11 cellular contexts compared by ENCODE assay signal in the genomic region with DNA sequence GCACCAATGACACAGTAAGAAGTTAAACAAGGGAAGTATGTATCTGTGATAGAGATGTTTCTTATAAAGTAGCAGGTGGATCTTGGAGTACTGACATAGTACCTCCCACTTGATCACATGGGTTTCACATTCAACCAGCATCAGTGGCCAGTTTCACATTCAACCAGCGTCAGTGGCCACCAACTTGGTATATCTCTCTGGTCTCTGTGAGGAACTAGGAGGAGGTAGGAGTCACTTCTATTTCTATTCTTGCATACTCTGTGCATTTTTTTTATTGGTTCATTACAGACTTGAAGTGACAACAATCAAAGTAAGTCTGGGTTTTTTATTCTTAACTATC.
DNase-seq lines count a peak whose midpoint lies in the region; ATAC-seq lines count a peak whose summit lies in the region.
"Had no signal": no experiment of that assay in that cellular context is flagged by ENCODE, and none has a peak within 500 bp of the region (broad histone marks: within the 10 kb centered on the region; RNA-seq: fewer than 3 reads in every experiment).

No MANE protein-coding gene starts in this region.

- peak; percentile 97 for ATAC-seq in GM18873 (IDR thresholded peaks at IDR 0.05; ENCODE audit: low FRiP score, unreplicated experiment)
- peak; percentile 99 for ATAC-seq in GM21717 (IDR thresholded peaks at IDR 0.05; ENCODE audit: unreplicated experiment)
- ATAC-seq in HG03439 (IDR thresholded peaks at IDR 0.05; ENCODE audit: unreplicated experiment), result peak; percentile 100
- peak; percentile 17 for ATAC-seq in left lobe of liver
- ATAC-seq: gastroesophageal sphincter had no signal

- H3K4me3 Mint-ChIP-seq in activated CD4-positive, alpha-beta T cell treated with anti-CD3 and anti-CD28 coated beads, Interleukin-2, amount 10 ng/mL, durations not matched to agents 7 days and 5 days, result no peak overlapping the region
- H3K4me3 Mint-ChIP-seq: naive thymus-derived CD4-positive, alpha-beta T cell had no signal

- peaks cover 8% of the 10 kb centered on the region for H3K4me1 Mint-ChIP-seq in activated CD4-positive, alpha-beta T cell treated with anti-CD3 and anti-CD28 coated beads, Interleukin-2, amount 10 ng/mL, durations not matched to agents 7 days and 5 days

- H3K9me3 Mint-ChIP-seq in activated CD4-positive, alpha-beta T cell treated with anti-CD3 and anti-CD28 coated beads, Interleukin-2, amount 10 ng/mL, durations not matched to agents 7 days and 5 days, result no peaks in the 10 kb centered on the region
- H3K9me3 Mint-ChIP-seq: naive thymus-derived CD4-positive, alpha-beta T cell had no signal

- H3K27me3 Mint-ChIP-seq in activated CD4-positive, alpha-beta T cell treated with anti-CD3 and anti-CD28 coated beads, Interleukin-2, amount 10 ng/mL, durations not matched to agents 7 days and 5 days, result no peaks in the 10 kb centered on the region
- H3K27me3 Mint-ChIP-seq: naive thymus-derived CD4-positive, alpha-beta T cell had no signal

- DNase-seq in left lobe of liver (ENCODE audit: low spot score) (no peak), cerebellar cortex (ENCODE audit: low spot score) (no peak), COLO668 (lab: John Stamatoyannopoulos, UW; ENCODE audit: unreplicated experiment) (no peak), D341Med (ENCODE audit: low spot score) (no peak)
- no peak for DNase-seq in activated CD4-positive, alpha-beta T cell treated with anti-CD3 and anti-CD28 coated beads, Interleukin-2, amount 10 ng/mL, durations not matched to agents 7 days and 5 days
- DNase-seq: adrenal gland had no signal

- H3K27ac Mint-ChIP-seq in activated CD4-positive, alpha-beta T cell treated with anti-CD3 and anti-CD28 coated beads, Interleukin-2, amount 10 ng/mL, durations not matched to agents 7 days and 5 days, result no peak overlapping the region

- H3K36me3 Mint-ChIP-seq in activated CD4-positive, alpha-beta T cell treated with anti-CD3 and anti-CD28 coated beads, Interleukin-2, amount 10 ng/mL, durations not matched to agents 7 days and 5 days (ENCODE audit: low read depth), result peaks cover 3% of the 10 kb centered on the region

- CTCF ChIA-PET in activated CD4-positive, alpha-beta T cell treated with anti-CD3 and anti-CD28 coated beads, Interleukin-2, amount 10 ng/mL, durations not matched to agents 7 days and 5 days (lab: Charles Lee), result no interaction called here

- POLR2A ChIA-PET in activated CD4-positive, alpha-beta T cell treated with anti-CD3 and anti-CD28 coated beads, Interleukin-2, amount 10 ng/mL, durations not matched to agents 7 days and 5 days (lab: Charles Lee), result no interaction called here

Comparison
In these comparisons a context has a peak if more than half of its experiments do, and no peak if none do; other contexts are left out.
1. ATAC-seq: peak in every context shown above with its lines; median percentile 100 in HG03439; 99 in GM21717; 97 in GM18873; 17 in left lobe of liver.